Comparison of ENCODE assay signal across 1 cellular context in the genomic region with DNA sequence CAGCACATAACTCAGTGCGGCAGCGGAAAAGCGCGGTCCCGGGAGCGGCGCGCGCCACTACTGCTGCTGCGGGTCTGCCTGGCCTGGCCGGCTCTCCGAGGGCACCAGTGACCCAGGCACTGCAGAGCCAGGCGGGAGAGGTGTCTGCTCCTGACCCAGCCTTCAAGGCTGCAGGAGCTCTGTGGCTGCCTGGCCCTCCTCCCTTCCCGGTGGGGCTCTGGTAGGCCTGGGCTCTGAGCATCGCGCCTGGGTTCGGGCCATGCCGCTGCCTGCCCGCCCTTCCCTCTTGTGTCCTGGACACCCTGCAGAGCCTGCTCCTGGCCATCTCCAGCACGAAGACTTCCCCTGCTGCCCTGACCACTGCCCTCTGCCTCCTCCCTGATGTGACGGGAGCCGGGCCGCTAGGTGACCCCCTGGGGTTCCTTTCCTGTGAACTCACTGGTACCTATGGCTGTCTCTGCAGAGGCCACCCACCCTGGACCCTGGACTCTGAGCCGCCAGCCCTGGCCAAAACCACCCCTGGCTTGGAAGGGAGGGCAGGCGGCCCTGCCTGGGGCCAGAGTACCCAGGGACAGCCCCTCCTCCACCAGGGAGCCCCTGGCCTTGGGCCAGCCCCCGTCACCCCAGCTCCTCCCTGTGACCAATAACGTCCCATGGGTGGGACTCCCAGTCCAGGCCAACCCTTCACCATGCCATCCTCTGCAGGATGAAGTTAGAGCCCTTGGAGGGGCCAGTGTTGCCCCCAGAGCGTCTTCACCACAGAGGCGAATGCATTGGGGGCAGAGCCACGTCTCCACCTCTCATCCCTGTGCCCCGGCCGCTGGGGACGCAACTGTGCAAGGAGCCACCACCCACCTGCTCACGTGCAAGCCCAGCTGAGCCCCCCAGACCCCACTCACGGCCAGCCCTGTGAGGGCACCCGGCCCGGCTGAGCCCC.
TF ChIP-seq lines count a peak whose summit lies in the region.

No MANE protein-coding gene starts in this region.

TF ChIP-seq in HepG2, 621 proteins besides CTCF, POLR2A, EP300 and RAD21 (continued from another document and continues in another):
- peak; percentile 62 for TF ChIP-seq NFYC (CRISPR knock-in tag; IDR thresholded peaks at IDR 0.05)
- TF ChIP-seq, protein P1, sequence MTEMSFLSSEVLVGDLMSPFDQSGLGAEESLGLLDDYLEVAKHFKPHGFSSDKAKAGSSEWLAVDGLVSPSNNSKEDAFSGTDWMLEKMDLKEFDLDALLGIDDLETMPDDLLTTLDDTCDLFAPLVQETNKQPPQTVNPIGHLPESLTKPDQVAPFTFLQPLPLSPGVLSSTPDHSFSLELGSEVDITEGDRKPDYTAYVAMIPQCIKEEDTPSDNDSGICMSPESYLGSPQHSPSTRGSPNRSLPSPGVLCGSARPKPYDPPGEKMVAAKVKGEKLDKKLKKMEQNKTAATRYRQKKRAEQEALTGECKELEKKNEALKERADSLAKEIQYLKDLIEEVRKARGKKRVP (CRISPR knock-in tag; IDR thresholded peaks at IDR 0.05) = no peak
- TF ChIP-seq RNF2 (conservative IDR thresholded peaks at IDR 0.05; ENCODE audit: low read depth) = no peak; the same call in 1 of the 2 replicates
- no peak for TF ChIP-seq HOXA7 (CRISPR knock-in tag; IDR thresholded peaks at IDR 0.05)
- TF ChIP-seq CREM (IDR thresholded peaks at IDR 0.05) = peak; percentile 77
- TF ChIP-seq CREM (CRISPR knock-in tag; IDR thresholded peaks at IDR 0.05) = no peak
- no peak for TF ChIP-seq ZNF160 (CRISPR knock-in tag; IDR thresholded peaks at IDR 0.05)
- peak; percentile 90; the same call in 1 of the 2 replicates for TF ChIP-seq TBX2 (CRISPR knock-in tag; IDR thresholded peaks at IDR 0.05; ENCODE audit: borderline replicate concordance)
- 0 out of 2 replicates have a peak, but pooled peaks have one; percentile 37 for TF ChIP-seq ZNF598 (CRISPR knock-in tag; IDR thresholded peaks at IDR 0.05; ENCODE audit: borderline replicate concordance)
- TF ChIP-seq KDM3A (CRISPR knock-in tag; IDR thresholded peaks at IDR 0.05; ENCODE audit: low read depth) = peak; percentile 78; the same call in 1 of the 2 replicates
- TF ChIP-seq, protein P2, sequence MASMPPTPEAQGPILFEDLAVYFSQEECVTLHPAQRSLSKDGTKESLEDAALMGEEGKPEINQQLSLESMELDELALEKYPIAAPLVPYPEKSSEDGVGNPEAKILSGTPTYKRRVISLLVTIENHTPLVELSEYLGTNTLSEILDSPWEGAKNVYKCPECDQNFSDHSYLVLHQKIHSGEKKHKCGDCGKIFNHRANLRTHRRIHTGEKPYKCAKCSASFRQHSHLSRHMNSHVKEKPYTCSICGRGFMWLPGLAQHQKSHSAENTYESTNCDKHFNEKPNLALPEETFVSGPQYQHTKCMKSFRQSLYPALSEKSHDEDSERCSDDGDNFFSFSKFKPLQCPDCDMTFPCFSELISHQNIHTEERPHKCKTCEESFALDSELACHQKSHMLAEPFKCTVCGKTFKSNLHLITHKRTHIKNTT (CRISPR knock-in tag; IDR thresholded peaks at IDR 0.05) = no peak
- TF ChIP-seq ZNF260 (CRISPR knock-in tag; IDR thresholded peaks at IDR 0.05; ENCODE audit: borderline replicate concordance, low read depth) = no peak
- peak; percentile 91 for TF ChIP-seq SP5 (CRISPR knock-in tag; IDR thresholded peaks at IDR 0.05; ENCODE audit: borderline replicate concordance, low read depth)
- TF ChIP-seq TMF1 (CRISPR knock-in tag; IDR thresholded peaks at IDR 0.05; ENCODE audit: low read depth) = peak; percentile 68; the same call in 1 of the 2 replicates
- TF ChIP-seq, protein P3, sequence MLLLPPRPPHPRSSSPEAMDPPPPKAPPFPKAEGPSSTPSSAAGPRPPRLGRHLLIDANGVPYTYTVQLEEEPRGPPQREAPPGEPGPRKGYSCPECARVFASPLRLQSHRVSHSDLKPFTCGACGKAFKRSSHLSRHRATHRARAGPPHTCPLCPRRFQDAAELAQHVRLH (CRISPR knock-in tag; IDR thresholded peaks at IDR 0.05; ENCODE audit: borderline replicate concordance, low read depth) = no peak; the same call in 1 of the 2 replicates
- 0 out of 2 replicates have a peak, but pooled peaks have one; percentile 38 for TF ChIP-seq KMT2A (CRISPR knock-in tag; IDR thresholded peaks at IDR 0.05)
- no peak for TF ChIP-seq FOXM1 (CRISPR knock-in tag; IDR thresholded peaks at IDR 0.05)
- TF ChIP-seq ZNF781 (CRISPR knock-in tag; IDR thresholded peaks at IDR 0.05; ENCODE audit: borderline replicate concordance, not compliant biosample characterization) = no peak
- peak; percentile 79 for TF ChIP-seq NR2F6 (IDR thresholded peaks at IDR 0.05)
- TF ChIP-seq NR2F6 (CRISPR knock-in tag; IDR thresholded peaks at IDR 0.05) = peak; percentile 87
- TF ChIP-seq SIN3B (IDR thresholded peaks at IDR 0.05; ENCODE audit: low read length) = no peak
- TF ChIP-seq ZNF251 (CRISPR knock-in tag; IDR thresholded peaks at IDR 0.05) = no peak
- no peak for TF ChIP-seq GTF3A (CRISPR knock-in tag; conservative IDR thresholded peaks at IDR 0.05)
- TF ChIP-seq, protein P4, sequence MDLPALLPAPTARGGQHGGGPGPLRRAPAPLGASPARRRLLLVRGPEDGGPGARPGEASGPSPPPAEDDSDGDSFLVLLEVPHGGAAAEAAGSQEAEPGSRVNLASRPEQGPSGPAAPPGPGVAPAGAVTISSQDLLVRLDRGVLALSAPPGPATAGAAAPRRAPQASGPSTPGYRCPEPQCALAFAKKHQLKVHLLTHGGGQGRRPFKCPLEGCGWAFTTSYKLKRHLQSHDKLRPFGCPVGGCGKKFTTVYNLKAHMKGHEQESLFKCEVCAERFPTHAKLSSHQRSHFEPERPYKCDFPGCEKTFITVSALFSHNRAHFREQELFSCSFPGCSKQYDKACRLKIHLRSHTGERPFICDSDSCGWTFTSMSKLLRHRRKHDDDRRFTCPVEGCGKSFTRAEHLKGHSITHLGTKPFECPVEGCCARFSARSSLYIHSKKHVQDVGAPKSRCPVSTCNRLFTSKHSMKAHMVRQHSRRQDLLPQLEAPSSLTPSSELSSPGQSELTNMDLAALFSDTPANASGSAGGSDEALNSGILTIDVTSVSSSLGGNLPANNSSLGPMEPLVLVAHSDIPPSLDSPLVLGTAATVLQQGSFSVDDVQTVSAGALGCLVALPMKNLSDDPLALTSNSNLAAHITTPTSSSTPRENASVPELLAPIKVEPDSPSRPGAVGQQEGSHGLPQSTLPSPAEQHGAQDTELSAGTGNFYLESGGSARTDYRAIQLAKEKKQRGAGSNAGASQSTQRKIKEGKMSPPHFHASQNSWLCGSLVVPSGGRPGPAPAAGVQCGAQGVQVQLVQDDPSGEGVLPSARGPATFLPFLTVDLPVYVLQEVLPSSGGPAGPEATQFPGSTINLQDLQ (CRISPR knock-in tag; IDR thresholded peaks at IDR 0.05) = no peak
- no peak for TF ChIP-seq ZMYM2 (CRISPR knock-in tag; IDR thresholded peaks at IDR 0.05)
- no peak for TF ChIP-seq ATF7 (IDR thresholded peaks at IDR 0.05)
- TF ChIP-seq ATF7 (CRISPR knock-in tag; IDR thresholded peaks at IDR 0.05) = peak; percentile 49; the same call in 1 of the 2 replicates
- TF ChIP-seq ZNF432 (CRISPR knock-in tag; IDR thresholded peaks at IDR 0.05; ENCODE audit: borderline replicate concordance) = no peak
- no peak; the same call in 1 of the 2 replicates for TF ChIP-seq NRL (CRISPR knock-in tag; IDR thresholded peaks at IDR 0.05; ENCODE audit: borderline replicate concordance)
- TF ChIP-seq ZNF792 (CRISPR knock-in tag; IDR thresholded peaks at IDR 0.05) = peak; percentile 88
- no peak for TF ChIP-seq ATF1 (CRISPR knock-in tag; IDR thresholded peaks at IDR 0.05)
- TF ChIP-seq, protein P5, sequence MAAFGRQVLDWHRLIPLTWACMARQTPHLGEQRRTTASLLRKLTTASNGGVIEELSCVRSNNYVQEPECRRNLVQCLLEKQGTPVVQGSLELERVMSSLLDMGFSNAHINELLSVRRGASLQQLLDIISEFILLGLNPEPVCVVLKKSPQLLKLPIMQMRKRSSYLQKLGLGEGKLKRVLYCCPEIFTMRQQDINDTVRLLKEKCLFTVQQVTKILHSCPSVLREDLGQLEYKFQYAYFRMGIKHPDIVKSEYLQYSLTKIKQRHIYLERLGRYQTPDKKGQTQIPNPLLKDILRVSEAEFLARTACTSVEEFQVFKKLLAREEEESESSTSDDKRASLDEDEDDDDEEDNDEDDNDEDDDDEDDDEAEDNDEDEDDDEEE (CRISPR knock-in tag; IDR thresholded peaks at IDR 0.05) = no peak; the same call in 1 of the 2 replicates
- no peak for TF ChIP-seq ADNP (CRISPR knock-in tag; IDR thresholded peaks at IDR 0.05)
- no peak for TF ChIP-seq MATR3 (CRISPR knock-in tag; IDR thresholded peaks at IDR 0.05)
- peak; percentile 83 for TF ChIP-seq SMYD3 (CRISPR knock-in tag; IDR thresholded peaks at IDR 0.05)
- TF ChIP-seq, protein P6, sequence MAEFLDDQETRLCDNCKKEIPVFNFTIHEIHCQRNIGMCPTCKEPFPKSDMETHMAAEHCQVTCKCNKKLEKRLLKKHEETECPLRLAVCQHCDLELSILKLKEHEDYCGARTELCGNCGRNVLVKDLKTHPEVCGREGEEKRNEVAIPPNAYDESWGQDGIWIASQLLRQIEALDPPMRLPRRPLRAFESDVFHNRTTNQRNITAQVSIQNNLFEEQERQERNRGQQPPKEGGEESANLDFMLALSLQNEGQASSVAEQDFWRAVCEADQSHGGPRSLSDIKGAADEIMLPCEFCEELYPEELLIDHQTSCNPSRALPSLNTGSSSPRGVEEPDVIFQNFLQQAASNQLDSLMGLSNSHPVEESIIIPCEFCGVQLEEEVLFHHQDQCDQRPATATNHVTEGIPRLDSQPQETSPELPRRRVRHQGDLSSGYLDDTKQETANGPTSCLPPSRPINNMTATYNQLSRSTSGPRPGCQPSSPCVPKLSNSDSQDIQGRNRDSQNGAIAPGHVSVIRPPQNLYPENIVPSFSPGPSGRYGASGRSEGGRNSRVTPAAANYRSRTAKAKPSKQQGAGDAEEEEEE (CRISPR knock-in tag; IDR thresholded peaks at IDR 0.05; ENCODE audit: borderline replicate concordance) = 0 out of 2 replicates have a peak, but pooled peaks have one; percentile 19
- no peak for TF ChIP-seq SETDB1 (CRISPR knock-in tag; IDR thresholded peaks at IDR 0.05; ENCODE audit: borderline replicate concordance)
- TF ChIP-seq ZZZ3 (CRISPR knock-in tag; IDR thresholded peaks at IDR 0.05; ENCODE audit: borderline replicate concordance) = no peak
- TF ChIP-seq, protein P7, sequence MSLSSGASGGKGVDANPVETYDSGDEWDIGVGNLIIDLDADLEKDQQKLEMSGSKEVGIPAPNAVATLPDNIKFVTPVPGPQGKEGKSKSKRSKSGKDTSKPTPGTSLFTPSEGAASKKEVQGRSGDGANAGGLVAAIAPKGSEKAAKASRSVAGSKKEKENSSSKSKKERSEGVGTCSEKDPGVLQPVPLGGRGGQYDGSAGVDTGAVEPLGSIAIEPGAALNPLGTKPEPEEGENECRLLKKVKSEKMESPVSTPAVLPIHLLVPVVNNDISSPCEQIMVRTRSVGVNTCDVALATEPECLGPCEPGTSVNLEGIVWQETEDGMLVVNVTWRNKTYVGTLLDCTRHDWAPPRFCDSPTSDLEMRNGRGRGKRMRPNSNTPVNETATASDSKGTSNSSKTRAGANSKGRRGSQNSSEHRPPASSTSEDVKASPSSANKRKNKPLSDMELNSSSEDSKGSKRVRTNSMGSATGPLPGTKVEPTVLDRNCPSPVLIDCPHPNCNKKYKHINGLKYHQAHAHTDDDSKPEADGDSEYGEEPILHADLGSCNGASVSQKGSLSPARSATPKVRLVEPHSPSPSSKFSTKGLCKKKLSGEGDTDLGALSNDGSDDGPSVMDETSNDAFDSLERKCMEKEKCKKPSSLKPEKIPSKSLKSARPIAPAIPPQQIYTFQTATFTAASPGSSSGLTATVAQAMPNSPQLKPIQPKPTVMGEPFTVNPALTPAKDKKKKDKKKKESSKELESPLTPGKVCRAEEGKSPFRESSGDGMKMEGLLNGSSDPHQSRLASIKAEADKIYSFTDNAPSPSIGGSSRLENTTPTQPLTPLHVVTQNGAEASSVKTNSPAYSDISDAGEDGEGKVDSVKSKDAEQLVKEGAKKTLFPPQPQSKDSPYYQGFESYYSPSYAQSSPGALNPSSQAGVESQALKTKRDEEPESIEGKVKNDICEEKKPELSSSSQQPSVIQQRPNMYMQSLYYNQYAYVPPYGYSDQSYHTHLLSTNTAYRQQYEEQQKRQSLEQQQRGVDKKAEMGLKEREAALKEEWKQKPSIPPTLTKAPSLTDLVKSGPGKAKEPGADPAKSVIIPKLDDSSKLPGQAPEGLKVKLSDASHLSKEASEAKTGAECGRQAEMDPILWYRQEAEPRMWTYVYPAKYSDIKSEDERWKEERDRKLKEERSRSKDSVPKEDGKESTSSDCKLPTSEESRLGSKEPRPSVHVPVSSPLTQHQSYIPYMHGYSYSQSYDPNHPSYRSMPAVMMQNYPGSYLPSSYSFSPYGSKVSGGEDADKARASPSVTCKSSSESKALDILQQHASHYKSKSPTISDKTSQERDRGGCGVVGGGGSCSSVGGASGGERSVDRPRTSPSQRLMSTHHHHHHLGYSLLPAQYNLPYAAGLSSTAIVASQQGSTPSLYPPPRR (CRISPR knock-in tag; IDR thresholded peaks at IDR 0.05; ENCODE audit: borderline replicate concordance) = peak; percentile 62; the same call in 1 of the 2 replicates
- TF ChIP-seq, protein P8, sequence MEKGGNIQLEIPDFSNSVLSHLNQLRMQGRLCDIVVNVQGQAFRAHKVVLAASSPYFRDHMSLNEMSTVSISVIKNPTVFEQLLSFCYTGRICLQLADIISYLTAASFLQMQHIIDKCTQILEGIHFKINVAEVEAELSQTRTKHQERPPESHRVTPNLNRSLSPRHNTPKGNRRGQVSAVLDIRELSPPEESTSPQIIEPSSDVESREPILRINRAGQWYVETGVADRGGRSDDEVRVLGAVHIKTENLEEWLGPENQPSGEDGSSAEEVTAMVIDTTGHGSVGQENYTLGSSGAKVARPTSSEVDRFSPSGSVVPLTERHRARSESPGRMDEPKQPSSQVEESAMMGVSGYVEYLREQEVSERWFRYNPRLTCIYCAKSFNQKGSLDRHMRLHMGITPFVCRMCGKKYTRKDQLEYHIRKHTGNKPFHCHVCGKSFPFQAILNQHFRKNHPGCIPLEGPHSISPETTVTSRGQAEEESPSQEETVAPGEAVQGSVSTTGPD (CRISPR knock-in tag; IDR thresholded peaks at IDR 0.05) = peak; percentile 90
- TF ChIP-seq ZC3H13 (CRISPR knock-in tag; IDR thresholded peaks at IDR 0.05) = no peak
- peak; percentile 40 for TF ChIP-seq HNRNPLL (IDR thresholded peaks at IDR 0.05; ENCODE audit: low read depth, low read length, poor library complexity, severe bottlenecking)
- TF ChIP-seq ZNF350 (CRISPR knock-in tag; IDR thresholded peaks at IDR 0.05; ENCODE audit: borderline replicate concordance, low read depth) = peak; percentile 85
